ENCODE assay signal across 8 cellular contexts in the genomic region with DNA sequence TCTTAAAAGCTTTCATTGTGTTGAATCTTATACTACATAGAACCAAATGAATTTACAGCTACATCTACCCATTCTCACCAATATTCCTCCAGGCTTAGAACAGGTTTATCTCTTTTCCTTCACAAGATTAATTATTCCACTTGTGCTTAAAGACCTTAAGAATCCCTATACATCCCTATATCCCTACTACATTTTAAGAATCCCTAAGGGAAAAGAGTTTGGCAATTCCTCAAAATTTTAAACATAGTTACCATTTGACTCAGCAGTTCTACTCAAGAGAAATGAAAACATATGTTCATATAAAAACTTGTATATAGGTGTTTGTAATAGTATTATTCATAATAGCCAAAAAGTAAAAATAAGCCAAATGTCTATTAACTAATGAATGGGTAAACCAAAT.
DNase-seq lines count a peak whose midpoint lies in the region; FAIRE-seq and TF ChIP-seq lines count a peak whose summit lies in the region.
"Not testable (repeated sequence)": the region's sequence is repeated elsewhere in the genome, so short reads cannot be mapped to it uniquely, and the experiment has no call there.

No MANE protein-coding gene starts in this region.

- H3K9me3 ChIP-seq in BLaER1: peaks cover 10% of the 10 kb centered on the region
- H3K9me3 ChIP-seq in GM23248 (ENCODE audit: low read depth); OCI-LY3 (ENCODE audit: insufficient read depth, low read length): not testable (repeated sequence)

- not testable (repeated sequence) for H2AFZ ChIP-seq in GM23248; OCI-LY3 (ENCODE audit: low read depth, low read length)

- not testable (repeated sequence) for H3F3A ChIP-seq in GM23248 (ENCODE audit: insufficient read depth)

- DNase-seq in GM23248 (peak; percentile 3), cardiac fibroblast (ENCODE audit: low read depth in 2 of 2) (peak; percentile 11 to 61), fibroblast of gingiva (ENCODE audit: low read depth) (peak; percentile 16), fibroblast of the aortic adventitia (ENCODE audit: low read depth) (peak; percentile 52), skeletal muscle cell (ENCODE audit: low read depth) (peak; percentile 15)

- H4K20me1 ChIP-seq in BLaER1; GM23248 (ENCODE audit: insufficient read depth): not testable (repeated sequence)
- H4K20me1 ChIP-seq in OCI-LY3 (ENCODE audit: insufficient read depth, low read length): peaks cover 34% of the 10 kb centered on the region

- not testable (repeated sequence) for H3K79me2 ChIP-seq in GM23248 (ENCODE audit: insufficient read depth); OCI-LY3 (ENCODE audit: low read length)

- not testable (repeated sequence) for H3K4me3 ChIP-seq in BLaER1; GM23248; OCI-LY3 (ENCODE audit: low read length); cardiac fibroblast (replicated peaks in 1 of 2; ENCODE audit: low read depth in 2 of 2, low read length in 2 of 2); fibroblast of the aortic adventitia (ENCODE audit: low read depth, low read length); skeletal muscle cell (ENCODE audit: low read depth, low read length)

- not testable (repeated sequence) for H3K27me3 ChIP-seq in BLaER1; GM23248 (replicated peaks; ENCODE audit: insufficient read depth)
- H3K27me3 ChIP-seq in OCI-LY3 (ENCODE audit: low read depth, low read length): peaks cover 75% of the 10 kb centered on the region

- peaks cover 17% of the 10 kb centered on the region; the same call in 1 of the 2 replicates for H3K36me3 ChIP-seq in BLaER1
- not testable (repeated sequence) for H3K36me3 ChIP-seq in GM23248 (ENCODE audit: low read depth); OCI-LY3 (replicated peaks; ENCODE audit: low read depth, low read length)

- H3K9ac ChIP-seq in BLaER1; GM23248; OCI-LY3 (ENCODE audit: low read length): not testable (repeated sequence)

- not testable (repeated sequence) for TF ChIP-seq CTCF in OCI-LY3 (IDR thresholded peaks at IDR 0.05; ENCODE audit: low read depth, low read length); cardiac fibroblast (IDR thresholded peaks at IDR 0.05; ENCODE audit: low read depth, low read length); fibroblast of the aortic adventitia (IDR thresholded peaks at IDR 0.05; ENCODE audit: insufficient read depth, low read length)

- peak overlapping the region; percentile 49 for H3K4me2 ChIP-seq in BLaER1
- H3K4me2 ChIP-seq in GM23248 (ENCODE audit: unreplicated experiment): not testable (repeated sequence)
- 0 out of 2 replicates have a peak overlapping the region, but pooled peaks have one; percentile 48 for H3K4me2 ChIP-seq in OCI-LY3 (ENCODE audit: low read length)

- H3K4me1 ChIP-seq in BLaER1 (peaks cover 40% of the 10 kb centered on the region), OCI-LY3 (ENCODE audit: low read length) (peaks cover 16% of the 10 kb centered on the region)
- H3K4me1 ChIP-seq in GM23248 (ENCODE audit: insufficient read depth): not testable (repeated sequence)

- not testable (repeated sequence) for H3K9me2 ChIP-seq in GM23248 (ENCODE audit: insufficient read depth)

- peak; percentile 70 for FAIRE-seq in TTC549 (lab: Jason Lieb, UNC)

- in situ Hi-C loops in GM23248 (cut with MboI): not testable (repeated sequence)

- not testable (repeated sequence) for H3K27ac ChIP-seq in BLaER1; GM23248; OCI-LY3 (ENCODE audit: low read length)
